In genomic region chr12:56636118-56636674, GRCh38 we compare ENCODE assay signal across 8 cellular contexts. TPM values are rescaled to one million over a fixed set of nuclear protein-coding genes. Genes with fewer than 3 reads are reported as not detected.
A peak's percentile ranks its signal among the peaks of the same experiment; 100 is the strongest.
DNase-seq lines count a peak whose midpoint lies in the region; ATAC-seq, FAIRE-seq and TF ChIP-seq lines count a peak whose summit lies in the region.

No MANE protein-coding gene starts in this region.

- TF ChIP-seq EP300 in HepG2 (IDR thresholded peaks at IDR 0.05; ENCODE audit: low read depth in 2 of 2, low read length in 2 of 2), result no peak
- TF ChIP-seq EP300 in HepG2 (CRISPR knock-in tag; IDR thresholded peaks at IDR 0.05; ENCODE audit: borderline replicate concordance), result no peak

- ATAC-seq in GM19025 (IDR thresholded peaks at IDR 0.05; ENCODE audit: low read depth, unreplicated experiment), result peak; percentile 40
- peak; percentile 46 for ATAC-seq in HG03280 (IDR thresholded peaks at IDR 0.05; ENCODE audit: unreplicated experiment)
- ATAC-seq in HepG2, result peak; percentile 80

- H3K79me2 ChIP-seq in HepG2 (ENCODE audit: insufficient read depth, low read length), result peaks cover 24% of the 10 kb centered on the region

- H3K9ac ChIP-seq in HepG2 (ENCODE audit: insufficient read depth, low read depth, low read length), result peak overlapping the region; percentile 77

- peak overlapping the region; percentile 98 for H3K27ac ChIP-seq in coronary artery
- peak overlapping the region; percentile 92 for H3K27ac ChIP-seq in HepG2 (ENCODE audit: extremely low read length, insufficient read depth, low read length)

- in situ Hi-C loops in HepG2 (cut with HindIII; ENCODE audit: extremely low pct_ligation_motif_present, low pct_unique_long_range_greater_than_20kb), result no loop called here

- H3K36me3 ChIP-seq in HepG2 (replicated peaks in 1 of 2; ENCODE audit: control insufficient read depth in 1 of 2, insufficient read depth in 2 of 2, low read length in 2 of 2), result peaks cover 3 to 30% of the 10 kb centered on the region in 2 experiments

- no peak for TF ChIP-seq CTCF in AG09319 (IDR thresholded peaks at IDR 0.05; ENCODE audit: low read depth, low read length)
- TF ChIP-seq CTCF in coronary artery (IDR thresholded peaks at IDR 0.05), result no peak
- TF ChIP-seq CTCF in HepG2 (CRISPR knock-in tag; IDR thresholded peaks at IDR 0.05), result no peak

- peak in 1 of 2 experiments; percentile 62; a peak in 1 of 4 replicates for TF ChIP-seq POLR2A in HepG2 (IDR thresholded peaks at IDR 0.05; ENCODE audit: insufficient read depth in 1 of 2, low read depth in 2 of 2, low read length in 2 of 2)

- no TSS peak for BruUV-seq in HepG2 (replicated peaks; lab: Mats Ljungman, UMichigan)

- TF ChIP-seq RAD21 in HepG2 (CRISPR knock-in tag; IDR thresholded peaks at IDR 0.05), result no peak

- peak overlapping the region; percentile 87 for H2AFZ ChIP-seq in HepG2 (ENCODE audit: low read length)

- WGBS in HepG2 (ENCODE audit: low lambda C conversion rate), result 2% methylated on average over 10 of the region's 11 CpGs

- no peak for FAIRE-seq in HepG2 (lab: Jason Lieb, UNC)

- peaks cover 0 to 3% of the 10 kb centered on the region in 2 experiments; a peak in 1 of 5 replicates for H3K27me3 ChIP-seq in HepG2 (ENCODE audit: control insufficient read depth in 1 of 2, insufficient read depth in 2 of 2, low read length in 2 of 2)

- H3K4me2 ChIP-seq in HepG2 (ENCODE audit: low read depth, low read length), result peak overlapping the region; percentile 100

- peak; percentile 67 for DNase-seq in AG09319 (ENCODE audit: extremely low read depth, low read depth)
- peak; percentile 47 for DNase-seq in NCI-H446 treated with DMSO at 0.1 percent for 48 hours (lab: John Stamatoyannopoulos, UW)
- peak; percentile 75 to 83 for DNase-seq in activated CD4-positive, alpha-beta T cell treated with anti-CD3 and anti-CD28 coated beads for 4 hours
- peak; percentile 95 for DNase-seq in coronary artery (ENCODE audit: low spot score)
- DNase-seq in HepG2 (ENCODE audit: low spot score), result peak; percentile 84
- peak; percentile 85 for DNase-seq in stimulated activated CD4-positive, alpha-beta T cell treated with anti-CD3 and anti-CD28 coated beads, Interleukin-4, amount 100 ng/mL, for 24 hours

- peaks cover 40% of the 10 kb centered on the region for H3K4me1 ChIP-seq in HepG2 (ENCODE audit: insufficient read depth, low read length)

- H3K9me3 ChIP-seq in HepG2 (ENCODE audit: low read length), result no peaks in the 10 kb centered on the region

- H3K4me3 ChIP-seq in coronary artery (peak overlapping the region; percentile 96), HepG2 (replicated peaks in 1 of 3; ENCODE audit: insufficient read depth in 1 of 3, low read depth in 2 of 3, low read length in 3 of 3) (peak overlapping the region; percentile 68 to 92 (median 80))

- H4K20me1 ChIP-seq in HepG2 (ENCODE audit: insufficient read depth, low read length), result no peaks in the 10 kb centered on the region

- intact Hi-C loops in HepG2 (cut with micrococcal nuclease; ENCODE audit: unreplicated experiment), result loop anchor here (1.0 kb wide), 3 partner anchors 35 to 123 kb away; no protein-coding TSS in a partner anchor

- POLR2A ChIA-PET in HepG2 (lab: Yijun Ruan, JAX), result interaction anchor here (0.6 to 3.9 kb wide), 26 partner anchors 8 to 819 kb away, joined by 3 to 58 read pairs (median 4); partner anchors contain the start of genes ATP5F1B, CNPY2, CS and DNAJC14

- CTCF ChIA-PET in HepG2 (lab: Yijun Ruan, JAX; ENCODE audit: low intra/inter-chr PET ratio, low total read pairs), result interaction anchor here (1.8 kb wide), 1 partner anchor 10 kb away, joined by 5 read pairs; the partner anchor contains the start of gene ATP5F1B

RNA-seq across cellular contexts. Expression of gene BAZ2A, which starts 6.1 kb away (rescaled TPM):
- total RNA-seq in HepG2 (2016; rRNA removed; fragmentation: Illumina TruSeq; extraction: Trizol), result 21.8 and 25.5 TPM in 2 replicates
- total RNA-seq in HepG2 (2016; cell fraction: cytosol; rRNA removed; fragmentation: Illumina TruSeq; extraction: Trizol; ENCODE audit: low read depth), result 7.5 and 9.3 TPM in 2 replicates
- 19.6 and 20.3 TPM in 2 replicates for total RNA-seq in HepG2 (2016; cell fraction: insoluble cytoplasmic fraction; rRNA removed; fragmentation: Illumina TruSeq; extraction: Trizol)
- 10.4 and 11.5 TPM in 2 replicates for total RNA-seq in HepG2 (2016; cell fraction: membrane; rRNA removed; fragmentation: Illumina TruSeq; extraction: Trizol)
- 26.9 and 27.3 TPM in 2 replicates for total RNA-seq in HepG2 (2016; cell fraction: nucleus; rRNA removed; fragmentation: Illumina TruSeq; extraction: Trizol)
- polyA plus RNA-seq in HepG2 (2011; rRNA removed), result 63.5 and 73.5 TPM in 2 replicates
- polyA plus RNA-seq in HepG2 (2011; cell fraction: cytosol; rRNA removed), result 26.0 and 27.6 TPM in 2 replicates
- polyA plus RNA-seq in HepG2 (2011; cell fraction: nucleus; rRNA removed), result 119 and 134 TPM in 2 replicates
- polyA plus RNA-seq in HepG2 (2012), result 46.0 and 50.1 TPM in 2 replicates
- 0.96 and 1.7 TPM in 2 replicates for polyA plus RNA-seq in HepG2 (2016; cell fraction: cytosol; fragmentation: Illumina TruSeq; extraction: Trizol; ENCODE audit: low read depth)
- 18.5 and 25.0 TPM in 2 replicates for polyA plus RNA-seq in HepG2 (2016; cell fraction: insoluble cytoplasmic fraction; fragmentation: Illumina TruSeq; extraction: Trizol; ENCODE audit: low read depth)
- 4.6 and 4.7 TPM in 2 replicates for polyA plus RNA-seq in HepG2 (2016; cell fraction: membrane; fragmentation: Illumina TruSeq; extraction: Trizol; ENCODE audit: low read depth)
- 52.0 and 52.8 TPM in 2 replicates for polyA plus RNA-seq in HepG2 (2016; cell fraction: nucleus; fragmentation: Illumina TruSeq; extraction: Trizol; ENCODE audit: insufficient read depth, low read depth)
- polyA minus RNA-seq in HepG2 (2011; rRNA and poly(A)+ RNA removed; ENCODE audit: low replicate concordance), result 99.4 and 117 TPM in 2 replicates
- polyA minus RNA-seq in HepG2 (2011; cell fraction: cytosol; rRNA and poly(A)+ RNA removed), result 47.0 and 52.8 TPM in 2 replicates
- polyA minus RNA-seq in HepG2 (2011; cell fraction: nucleus; rRNA and poly(A)+ RNA removed), result 86.6 and 108 TPM in 2 replicates

RNA-seq across cellular contexts. Expression of gene ATP5F1B, which starts 9.6 kb away (rescaled TPM):
- 1,051 and 1,399 TPM in 2 replicates for total RNA-seq in HepG2 (2016; rRNA removed; fragmentation: Illumina TruSeq; extraction: Trizol)
- total RNA-seq in HepG2 (2016; cell fraction: cytosol; rRNA removed; fragmentation: Illumina TruSeq; extraction: Trizol; ENCODE audit: low read depth), result 224 and 228 TPM in 2 replicates
- total RNA-seq in HepG2 (2016; cell fraction: insoluble cytoplasmic fraction; rRNA removed; fragmentation: Illumina TruSeq; extraction: Trizol), result 1,021 and 1,411 TPM in 2 replicates
- total RNA-seq in HepG2 (2016; cell fraction: membrane; rRNA removed; fragmentation: Illumina TruSeq; extraction: Trizol), result 344 and 367 TPM in 2 replicates
- 359 and 382 TPM in 2 replicates for total RNA-seq in HepG2 (2016; cell fraction: nucleus; rRNA removed; fragmentation: Illumina TruSeq; extraction: Trizol)
- polyA plus RNA-seq in HepG2 (2011; rRNA removed), result 985 and 1,180 TPM in 2 replicates
- 961 and 1,057 TPM in 2 replicates for polyA plus RNA-seq in HepG2 (2011; cell fraction: cytosol; rRNA removed)
- 521 and 614 TPM in 2 replicates for polyA plus RNA-seq in HepG2 (2011; cell fraction: nucleus; rRNA removed)
- 690 and 871 TPM in 2 replicates for polyA plus RNA-seq in HepG2 (2012)
- polyA plus RNA-seq in HepG2 (2016; cell fraction: cytosol; fragmentation: Illumina TruSeq; extraction: Trizol; ENCODE audit: low read depth), result 156 and 174 TPM in 2 replicates
- 1,081 and 1,136 TPM in 2 replicates for polyA plus RNA-seq in HepG2 (2016; cell fraction: insoluble cytoplasmic fraction; fragmentation: Illumina TruSeq; extraction: Trizol; ENCODE audit: low read depth)
- 252 and 280 TPM in 2 replicates for polyA plus RNA-seq in HepG2 (2016; cell fraction: membrane; fragmentation: Illumina TruSeq; extraction: Trizol; ENCODE audit: low read depth)
- polyA plus RNA-seq in HepG2 (2016; cell fraction: nucleus; fragmentation: Illumina TruSeq; extraction: Trizol; ENCODE audit: insufficient read depth, low read depth), result 530 and 544 TPM in 2 replicates
- 2,113 and 3,228 TPM in 2 replicates for polyA minus RNA-seq in HepG2 (2011; rRNA and poly(A)+ RNA removed; ENCODE audit: low replicate concordance)
- polyA minus RNA-seq in HepG2 (2011; cell fraction: cytosol; rRNA and poly(A)+ RNA removed), result 569 and 591 TPM in 2 replicates
- polyA minus RNA-seq in HepG2 (2011; cell fraction: nucleus; rRNA and poly(A)+ RNA removed), result 160 and 202 TPM in 2 replicates

RNA-seq across cellular contexts. Expression of gene PTGES3, which starts 51.9 kb away (rescaled TPM):
- 159 and 290 TPM in 2 replicates for total RNA-seq in HepG2 (2016; rRNA removed; fragmentation: Illumina TruSeq; extraction: Trizol)
- 36.7 and 44.1 TPM in 2 replicates for total RNA-seq in HepG2 (2016; cell fraction: cytosol; rRNA removed; fragmentation: Illumina TruSeq; extraction: Trizol; ENCODE audit: low read depth)
- 170 and 269 TPM in 2 replicates for total RNA-seq in HepG2 (2016; cell fraction: insoluble cytoplasmic fraction; rRNA removed; fragmentation: Illumina TruSeq; extraction: Trizol)
- 155 and 168 TPM in 2 replicates for total RNA-seq in HepG2 (2016; cell fraction: membrane; rRNA removed; fragmentation: Illumina TruSeq; extraction: Trizol)
- 118 and 124 TPM in 2 replicates for total RNA-seq in HepG2 (2016; cell fraction: nucleus; rRNA removed; fragmentation: Illumina TruSeq; extraction: Trizol)
- 43.7 and 54.4 TPM in 2 replicates for polyA plus RNA-seq in HepG2 (2011; rRNA removed)
- 23.9 and 37.8 TPM in 2 replicates for polyA plus RNA-seq in HepG2 (2011; cell fraction: cytosol; rRNA removed)
- 16.1 and 21.1 TPM in 2 replicates for polyA plus RNA-seq in HepG2 (2011; cell fraction: nucleus; rRNA removed)
- 244 and 265 TPM in 2 replicates for polyA plus RNA-seq in HepG2 (2012)
- 58.0 and 58.7 TPM in 2 replicates for polyA plus RNA-seq in HepG2 (2016; cell fraction: cytosol; fragmentation: Illumina TruSeq; extraction: Trizol; ENCODE audit: low read depth)
- polyA plus RNA-seq in HepG2 (2016; cell fraction: insoluble cytoplasmic fraction; fragmentation: Illumina TruSeq; extraction: Trizol; ENCODE audit: low read depth), result 452 and 465 TPM in 2 replicates
- 140 and 145 TPM in 2 replicates for polyA plus RNA-seq in HepG2 (2016; cell fraction: membrane; fragmentation: Illumina TruSeq; extraction: Trizol; ENCODE audit: low read depth)
- 228 and 240 TPM in 2 replicates for polyA plus RNA-seq in HepG2 (2016; cell fraction: nucleus; fragmentation: Illumina TruSeq; extraction: Trizol; ENCODE audit: insufficient read depth, low read depth)
- polyA minus RNA-seq in HepG2 (2011; rRNA and poly(A)+ RNA removed; ENCODE audit: low replicate concordance), result 15.3 and 29.9 TPM in 2 replicates
- 57.2 and 64.6 TPM in 2 replicates for polyA minus RNA-seq in HepG2 (2011; cell fraction: cytosol; rRNA and poly(A)+ RNA removed)
- 23.0 and 29.1 TPM in 2 replicates for polyA minus RNA-seq in HepG2 (2011; cell fraction: nucleus; rRNA and poly(A)+ RNA removed)

Comparison
In these comparisons a context has a peak if more than half of its experiments do, and no peak if none do; other contexts are left out.
1. Peak in every context shown above with its lines: DNase-seq, ATAC-seq, H3K4me3 ChIP-seq and H3K27ac ChIP-seq.